In genomic region chr16:67428146-67428731, GRCh38 we compare ENCODE assay signal across 8 cellular contexts. TPM values are rescaled to one million over a fixed set of nuclear protein-coding genes. Genes with fewer than 3 reads are reported as not detected.
DNase-seq lines count a peak whose midpoint lies in the region; ATAC-seq, FAIRE-seq and TF ChIP-seq lines count a peak whose summit lies in the region.

No MANE protein-coding gene starts in this region.

- H3K27ac ChIP-seq in pancreas: no peak overlapping the region

- TF ChIP-seq CTCF in pancreas (IDR thresholded peaks at IDR 0.05): peak; percentile 80 to 92 (median 84)

- H3K36me3 ChIP-seq in pancreas: no peaks in the 10 kb centered on the region

- no peaks in the 10 kb centered on the region for H3K9me3 ChIP-seq in pancreas

- ATAC-seq in pancreas (peak; percentile 44 to 79 (median 70)), HG02798 (IDR thresholded peaks at IDR 0.05; ENCODE audit: poor library complexity, unreplicated experiment) (no peak), HG03280 (IDR thresholded peaks at IDR 0.05; ENCODE audit: unreplicated experiment) (no peak)

- peak; percentile 57 for DNase-seq in DMS53 treated with DMSO at 0.1 percent for 48 hours (lab: John Stamatoyannopoulos, UW; ENCODE audit: unreplicated experiment)
- DNase-seq in KBM-7: peak; percentile 68
- peak; percentile 16 for DNase-seq in RCC 7860 (ENCODE audit: low spot score)
- DNase-seq in activated effector memory CD4-positive, alpha-beta T cell treated with Interleukin-2 at 50 U/mL for 16 hours: peak; percentile 23
- peak; percentile 75 for DNase-seq in germinal center (ENCODE audit: low spot score)
- peak; percentile 65 to 91 (median 84) for DNase-seq in pancreas

- H3K27me3 ChIP-seq in pancreas: no peaks in the 10 kb centered on the region

- H3K4me1 ChIP-seq in pancreas: peaks cover 20 to 34% (median 26%) of the 10 kb centered on the region in 3 donors

- WGBS in pancreas, 2 donors: 12 to 17% methylated on average over 10 to 11 of the region's 11 CpGs

- in situ Hi-C loops in KBM-7 (cut with MboI; ENCODE audit: low pct_unique_long_range_greater_than_20kb, low sequenced_read_pairs): no loop called here

- intact Hi-C loops in pancreas (cut with DNase I): loop anchor here in 2 of 3 donors (2.0 to 5.0 kb wide), 2 partner anchors 37 to 39 kb away; no protein-coding TSS in a partner anchor

- no peak overlapping the region for H3K4me3 ChIP-seq in pancreas

- FAIRE-seq in RCC 7860 (lab: Jason Lieb, UNC): no peak
- no peak for FAIRE-seq in pancreas (lab: Jason Lieb, UNC)

RNA-seq across cellular contexts. Expression of gene HSD11B2, which starts 2.7 kb away (rescaled TPM):
- 1 to 10 TPM; 1.4 to 6.8 (median 5.0) TPM for total RNA-seq in pancreas
- polyA plus RNA-seq in pancreas: 10 to 100 TPM in 1 of 2 donors, 1 to 10 TPM in 1; 7.7 to 11.3 TPM

RNA-seq across cellular contexts. Expression of gene ZDHHC1, which starts 12.0 kb away (rescaled TPM):
- 10 to 100 TPM in 2 of 6 donors, 1 to 10 TPM in 4; 8.1 to 11.3 (median 9.7) TPM for total RNA-seq in pancreas
- 10 to 100 TPM; 11.2 to 15.2 TPM for polyA plus RNA-seq in pancreas

RNA-seq across cellular contexts. Expression of gene TPPP3, which starts 34.9 kb away (rescaled TPM):
- 10 to 100 TPM in 2 of 6 donors, 1 to 10 TPM in 4; 4.5 to 30.3 (median 7.1) TPM for total RNA-seq in pancreas
- 10 to 100 TPM; 30.1 to 76.2 TPM for polyA plus RNA-seq in pancreas

RNA-seq across cellular contexts. Expression of gene ATP6V0D1, which starts 52.7 kb away (rescaled TPM):
- total RNA-seq in pancreas: 10 to 100 TPM; 22.8 to 47.7 (median 32.3) TPM
- 10 to 100 TPM; 17.4 to 54.0 TPM for polyA plus RNA-seq in pancreas

RNA-seq across cellular contexts. Expression of gene AGRP, which starts 55.1 kb away (rescaled TPM):
- not detected for total RNA-seq in pancreas
- polyA plus RNA-seq in pancreas: under 1 TPM in 1 of 2 donors, not detected in 1; 0.23 TPM

Comparison
In these comparisons a context has a peak if more than half of its experiments do, and no peak if none do; other contexts are left out.
1. DNase-seq: peak in every context shown above with its lines; median percentile 84 in pancreas; 75 in germinal center; 68 in KBM-7; 57 in DMS53 treated with DMSO at 0.1 percent for 48 hours; 23 in activated effector memory CD4-positive, alpha-beta T cell treated with Interleukin-2 at 50 U/mL for 16 hours; 16 in RCC 7860.
2. ATAC-seq: peak in pancreas (4 of 4); none in HG02798 (single experiment) and HG03280 (single experiment).